ENCODE assay signal across 1 cellular context in the genomic region with DNA sequence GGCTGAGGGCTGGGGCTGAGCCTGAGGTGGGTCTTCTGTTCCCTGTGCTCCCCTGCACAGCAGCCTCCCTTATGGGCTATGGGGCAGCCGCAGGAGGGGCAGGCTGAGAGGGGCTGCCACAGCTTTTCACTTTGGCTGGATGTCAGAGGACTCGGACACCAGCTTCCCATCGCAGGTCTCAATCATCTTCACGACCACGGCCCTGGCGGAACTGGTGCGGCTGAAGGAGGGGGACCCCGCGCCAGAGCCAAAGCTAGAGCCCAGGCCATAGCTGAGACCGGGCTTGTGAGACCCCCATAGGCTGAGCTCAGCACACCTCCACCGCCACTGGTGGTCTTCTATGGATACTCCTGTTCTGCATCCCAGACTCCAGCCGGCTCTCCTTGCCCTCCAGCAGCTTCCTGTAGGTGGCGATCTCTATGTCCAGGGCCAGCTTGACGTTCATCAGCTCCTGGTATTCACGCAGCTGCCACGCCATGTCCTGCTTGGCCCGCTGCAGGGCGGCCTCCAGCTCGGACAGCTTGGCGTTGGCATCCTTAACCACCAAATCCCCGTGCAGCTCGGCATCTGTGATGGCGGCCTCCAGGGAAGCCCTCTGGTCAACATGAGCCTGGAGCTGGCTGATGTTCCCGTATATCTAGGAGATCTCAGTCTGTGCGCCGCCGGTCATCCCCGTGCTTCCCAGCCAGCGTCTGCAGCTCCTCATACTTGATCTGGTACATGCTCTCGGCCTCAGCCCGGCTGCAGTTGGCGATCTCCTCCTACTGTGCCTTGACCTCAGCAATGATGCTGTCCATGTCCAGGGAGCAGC.
TF ChIP-seq lines count a peak whose summit lies in the region.

No MANE protein-coding gene starts in this region.

TF ChIP-seq in GM23338, 12 proteins besides CTCF, POLR2A, EP300 and RAD21 (continued from another document):
- TF ChIP-seq, protein P1, sequence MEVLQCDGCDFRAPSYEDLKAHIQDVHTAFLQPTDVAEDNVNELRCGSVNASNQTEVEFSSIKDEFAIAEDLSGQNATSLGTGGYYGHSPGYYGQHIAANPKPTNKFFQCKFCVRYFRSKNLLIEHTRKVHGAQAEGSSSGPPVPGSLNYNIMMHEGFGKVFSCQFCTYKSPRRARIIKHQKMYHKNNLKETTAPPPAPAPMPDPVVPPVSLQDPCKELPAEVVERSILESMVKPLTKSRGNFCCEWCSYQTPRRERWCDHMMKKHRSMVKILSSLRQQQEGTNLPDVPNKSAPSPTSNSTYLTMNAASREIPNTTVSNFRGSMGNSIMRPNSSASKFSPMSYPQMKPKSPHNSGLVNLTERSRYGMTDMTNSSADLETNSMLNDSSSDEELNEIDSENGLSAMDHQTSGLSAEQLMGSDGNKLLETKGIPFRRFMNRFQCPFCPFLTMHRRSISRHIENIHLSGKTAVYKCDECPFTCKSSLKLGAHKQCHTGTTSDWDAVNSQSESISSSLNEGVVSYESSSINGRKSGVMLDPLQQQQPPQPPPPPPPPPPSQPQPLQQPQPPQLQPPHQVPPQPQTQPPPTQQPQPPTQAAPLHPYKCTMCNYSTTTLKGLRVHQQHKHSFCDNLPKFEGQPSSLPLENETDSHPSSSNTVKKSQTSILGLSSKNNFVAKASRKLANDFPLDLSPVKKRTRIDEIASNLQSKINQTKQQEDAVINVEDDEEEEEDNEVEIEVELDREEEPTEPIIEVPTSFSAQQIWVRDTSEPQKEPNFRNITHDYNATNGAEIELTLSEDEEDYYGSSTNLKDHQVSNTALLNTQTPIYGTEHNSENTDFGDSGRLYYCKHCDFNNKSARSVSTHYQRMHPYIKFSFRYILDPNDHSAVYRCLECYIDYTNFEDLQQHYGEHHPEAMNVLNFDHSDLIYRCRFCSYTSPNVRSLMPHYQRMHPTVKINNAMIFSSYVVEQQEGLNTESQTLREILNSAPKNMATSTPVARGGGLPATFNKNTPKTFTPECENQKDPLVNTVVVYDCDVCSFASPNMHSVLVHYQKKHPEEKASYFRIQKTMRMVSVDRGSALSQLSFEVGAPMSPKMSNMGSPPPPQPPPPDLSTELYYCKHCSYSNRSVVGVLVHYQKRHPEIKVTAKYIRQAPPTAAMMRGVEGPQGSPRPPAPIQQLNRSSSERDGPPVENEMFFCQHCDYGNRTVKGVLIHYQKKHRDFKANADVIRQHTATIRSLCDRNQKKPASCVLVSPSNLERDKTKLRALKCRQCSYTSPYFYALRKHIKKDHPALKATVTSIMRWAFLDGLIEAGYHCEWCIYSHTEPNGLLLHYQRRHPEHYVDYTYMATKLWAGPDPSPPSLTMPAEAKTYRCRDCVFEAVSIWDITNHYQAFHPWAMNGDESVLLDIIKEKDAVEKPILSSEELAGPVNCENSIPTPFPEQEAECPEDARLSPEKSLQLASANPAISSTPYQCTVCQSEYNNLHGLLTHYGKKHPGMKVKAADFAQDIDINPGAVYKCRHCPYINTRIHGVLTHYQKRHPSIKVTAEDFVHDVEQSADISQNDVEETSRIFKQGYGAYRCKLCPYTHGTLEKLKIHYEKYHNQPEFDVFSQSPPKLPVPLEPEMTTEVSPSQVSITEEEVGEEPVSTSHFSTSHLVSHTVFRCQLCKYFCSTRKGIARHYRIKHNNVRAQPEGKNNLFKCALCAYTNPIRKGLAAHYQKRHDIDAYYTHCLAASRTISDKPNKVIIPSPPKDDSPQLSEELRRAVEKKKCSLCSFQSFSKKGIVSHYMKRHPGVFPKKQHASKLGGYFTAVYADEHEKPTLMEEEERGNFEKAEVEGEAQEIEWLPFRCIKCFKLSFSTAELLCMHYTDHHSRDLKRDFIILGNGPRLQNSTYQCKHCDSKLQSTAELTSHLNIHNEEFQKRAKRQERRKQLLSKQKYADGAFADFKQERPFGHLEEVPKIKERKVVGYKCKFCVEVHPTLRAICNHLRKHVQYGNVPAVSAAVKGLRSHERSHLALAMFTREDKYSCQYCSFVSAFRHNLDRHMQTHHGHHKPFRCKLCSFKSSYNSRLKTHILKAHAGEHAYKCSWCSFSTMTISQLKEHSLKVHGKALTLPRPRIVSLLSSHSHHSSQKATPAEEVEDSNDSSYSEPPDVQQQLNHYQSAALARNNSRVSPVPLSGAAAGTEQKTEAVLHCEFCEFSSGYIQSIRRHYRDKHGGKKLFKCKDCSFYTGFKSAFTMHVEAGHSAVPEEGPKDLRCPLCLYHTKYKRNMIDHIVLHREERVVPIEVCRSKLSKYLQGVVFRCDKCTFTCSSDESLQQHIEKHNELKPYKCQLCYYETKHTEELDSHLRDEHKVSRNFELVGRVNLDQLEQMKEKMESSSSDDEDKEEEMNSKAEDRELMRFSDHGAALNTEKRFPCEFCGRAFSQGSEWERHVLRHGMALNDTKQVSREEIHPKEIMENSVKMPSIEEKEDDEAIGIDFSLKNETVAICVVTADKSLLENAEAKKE (CRISPR knock-in tag; IDR thresholded peaks at IDR 0.05) = no peak
- TF ChIP-seq ETS1 (IDR thresholded peaks at IDR 0.05) (no peak), JUNB (IDR thresholded peaks at IDR 0.05; ENCODE audit: unreplicated experiment) (no peak), POLR2AphosphoS5 (IDR thresholded peaks at IDR 0.05; ENCODE audit: low read depth) (no peak), CREB1 (CRISPR knock-in tag; IDR thresholded peaks at IDR 0.05; ENCODE audit: low read depth) (no peak), ZNF114 (CRISPR knock-in tag; IDR thresholded peaks at IDR 0.05) (no peak), EZH2phosphoT487 (IDR thresholded peaks at IDR 0.05; ENCODE audit: unreplicated experiment) (no peak), STAT1 (IDR thresholded peaks at IDR 0.05; ENCODE audit: unreplicated experiment) (no peak), EZH2 (IDR thresholded peaks at IDR 0.05; ENCODE audit: low read depth, unreplicated experiment) (no peak), REST (IDR thresholded peaks at IDR 0.05; ENCODE audit: unreplicated experiment) (no peak)
